In genomic region chrX:50107470-50107869, GRCh38 we compare ENCODE assay signal across 13 cellular contexts.
"Had no signal": no experiment of that assay in that cellular context is flagged by ENCODE, and none has a peak within 500 bp of the region (broad histone marks: within the 10 kb centered on the region; RNA-seq: fewer than 3 reads in every experiment).

No MANE protein-coding gene starts in this region.

- H3K27me3 Mint-ChIP-seq: activated naive CD8-positive, alpha-beta T cell treated with anti-CD3 and anti-CD28 coated beads, Interleukin-2, amount 10 ng/mL, durations not matched to agents 7 days and 5 days had no signal

- H3K27me3 ChIP-seq: brain microvascular endothelial cell had no signal

- H3K27ac Mint-ChIP-seq: activated CD4-positive, alpha-beta T cell treated with anti-CD3 and anti-CD28 coated beads, Interleukin-2, amount 10 ng/mL, durations not matched to agents 7 days and 5 days; activated naive CD8-positive, alpha-beta T cell treated with anti-CD3 and anti-CD28 coated beads, Interleukin-2, amount 10 ng/mL, durations not matched to agents 7 days and 5 days; endodermal cell; immature natural killer cell; natural killer cell treated with Interleukin-12 subunit alpha and Interleukin-12 subunit beta and Interleukin-15 and Interleukin-18, amount 100 ng/mL, for 72 hours; stimulated activated effector memory CD8-positive, alpha-beta T cell treated with anti-CD3 and anti-CD28 coated beads, Interleukin-12 subunit alpha, Interleukin-12 subunit beta, amount 100 ng/mL, for 72 hours had no signal

- H3K36me3 Mint-ChIP-seq: activated naive CD8-positive, alpha-beta T cell treated with anti-CD3 and anti-CD28 coated beads, Interleukin-2, amount 10 ng/mL, durations not matched to agents 7 days and 5 days; immature natural killer cell; natural killer cell treated with Interleukin-12 subunit alpha and Interleukin-12 subunit beta and Interleukin-15 and Interleukin-18, amount 100 ng/mL, for 72 hours; stimulated activated effector memory CD8-positive, alpha-beta T cell treated with anti-CD3 and anti-CD28 coated beads, Interleukin-12 subunit alpha, Interleukin-12 subunit beta, amount 100 ng/mL, for 72 hours had no signal

- H3K4me3 Mint-ChIP-seq: activated CD4-positive, alpha-beta T cell treated with anti-CD3 and anti-CD28 coated beads, Interleukin-2, amount 10 ng/mL, durations not matched to agents 7 days and 5 days; activated naive CD8-positive, alpha-beta T cell treated with anti-CD3 and anti-CD28 coated beads, Interleukin-2, amount 10 ng/mL, durations not matched to agents 7 days and 5 days; endodermal cell; immature natural killer cell; natural killer cell treated with Interleukin-12 subunit alpha and Interleukin-12 subunit beta and Interleukin-15 and Interleukin-18, amount 100 ng/mL, for 72 hours; stimulated activated effector memory CD8-positive, alpha-beta T cell treated with anti-CD3 and anti-CD28 coated beads, Interleukin-12 subunit alpha, Interleukin-12 subunit beta, amount 100 ng/mL, for 72 hours had no signal

- H3K4me1 Mint-ChIP-seq: activated CD4-positive, alpha-beta T cell treated with anti-CD3 and anti-CD28 coated beads, Interleukin-2, amount 10 ng/mL, durations not matched to agents 7 days and 5 days; activated naive CD8-positive, alpha-beta T cell treated with anti-CD3 and anti-CD28 coated beads, Interleukin-2, amount 10 ng/mL, durations not matched to agents 7 days and 5 days; immature natural killer cell; stimulated activated effector memory CD8-positive, alpha-beta T cell treated with anti-CD3 and anti-CD28 coated beads, Interleukin-12 subunit alpha, Interleukin-12 subunit beta, amount 100 ng/mL, for 72 hours had no signal

- DNase-seq: activated CD4-positive, alpha-beta T cell treated with anti-CD3 and anti-CD28 coated beads, Interleukin-2, amount 10 ng/mL, durations not matched to agents 7 days and 5 days; activated CD8-positive, alpha-beta memory T cell treated with anti-CD3 and anti-CD28 coated beads, Interleukin-2, amount 50 U/mL, for 48 hours; activated gamma-delta T cell treated with Interleukin-2 at 50 U/mL for 16 hours; activated naive CD8-positive, alpha-beta T cell treated with anti-CD3 and anti-CD28 coated beads, Interleukin-2, amount 10 ng/mL, durations not matched to agents 7 days and 5 days; anterior cingulate cortex; brain microvascular endothelial cell; cerebellar nuclear complex; endodermal cell; erythroblast; immature natural killer cell; retina had no signal

- H3K9me3 Mint-ChIP-seq: activated CD4-positive, alpha-beta T cell treated with anti-CD3 and anti-CD28 coated beads, Interleukin-2, amount 10 ng/mL, durations not matched to agents 7 days and 5 days; activated naive CD8-positive, alpha-beta T cell treated with anti-CD3 and anti-CD28 coated beads, Interleukin-2, amount 10 ng/mL, durations not matched to agents 7 days and 5 days; immature natural killer cell; natural killer cell treated with Interleukin-12 subunit alpha and Interleukin-12 subunit beta and Interleukin-15 and Interleukin-18, amount 100 ng/mL, for 72 hours; stimulated activated effector memory CD8-positive, alpha-beta T cell treated with anti-CD3 and anti-CD28 coated beads, Interleukin-12 subunit alpha, Interleukin-12 subunit beta, amount 100 ng/mL, for 72 hours had no signal

- H3K36me3 ChIP-seq: brain microvascular endothelial cell had no signal
